ENCODE assay signal across 22 cellular contexts in the genomic region with DNA sequence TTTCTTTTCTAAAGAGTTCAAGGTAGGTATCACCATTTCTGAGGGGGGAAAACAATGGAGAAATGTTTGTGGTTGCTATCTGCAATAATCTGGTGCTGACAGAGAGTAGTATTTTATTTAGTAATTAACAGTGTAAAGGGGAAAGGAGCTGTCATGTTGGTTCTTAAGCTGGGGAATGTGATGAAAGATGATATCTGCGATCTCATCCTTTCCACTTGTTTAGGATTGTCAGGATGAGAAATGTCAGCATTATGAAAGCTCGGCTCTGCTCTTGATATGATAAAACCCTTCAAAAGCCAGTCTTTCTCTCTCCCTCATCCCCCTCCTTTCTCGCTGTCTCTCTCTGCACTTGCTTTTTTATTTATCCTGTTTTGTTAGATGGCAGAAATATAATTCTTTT.
"Had no signal": no experiment of that assay in that cellular context is flagged by ENCODE, and none has a peak within 500 bp of the region (broad histone marks: within the 10 kb centered on the region; RNA-seq: fewer than 3 reads in every experiment).

No MANE protein-coding gene starts in this region.

- DNase-seq: activated gamma-delta T cell treated with Interleukin-2 at 50 U/mL for 16 hours; activated T-cell treated with anti-CD3 and anti-CD28 coated beads, Interleukin-2, amount 50 U/mL, for 1 hour; aorta; effector CD8-positive, alpha-beta T cell; foreskin melanocyte; hippocampal formation; kidney glomerular epithelial cell; left ventricle myocardium inferior; naive thymus-derived CD4-positive, alpha-beta T cell; spleen; stimulated activated CD4-positive, alpha-beta T cell treated with anti-CD3 and anti-CD28 coated beads, Interleukin-4, amount 100 ng/mL, for 1 hour; stimulated activated naive CD4-positive, alpha-beta T cell treated with Interleukin-2 at 50 U/mL for 16 hours; T1000 had no signal

- H3K9ac ChIP-seq: neural progenitor cell had no signal

- H3K36me3 Mint-ChIP-seq: activated naive CD4-positive, alpha-beta T cell treated with anti-CD3 and anti-CD28 coated beads, Interleukin-2, amount 50 U/mL, for 72 hours; brain; naive thymus-derived CD4-positive, alpha-beta T cell; neural progenitor cell; type B pancreatic cell; WTC11 had no signal

- H3K27me3 ChIP-seq: neural progenitor cell, right atrium auricular region had no signal

- H3K36me3 ChIP-seq: left ventricle myocardium inferior, neural progenitor cell, right atrium auricular region, spleen, thoracic aorta had no signal

- H3K27ac ChIP-seq: left ventricle myocardium inferior, neural progenitor cell, right atrium auricular region, spleen, thoracic aorta had no signal

- H3K4me3 ChIP-seq: left ventricle myocardium inferior, neural progenitor cell, right atrium auricular region, spleen, thoracic aorta had no signal

- H3K27ac Mint-ChIP-seq: activated naive CD4-positive, alpha-beta T cell treated with anti-CD3 and anti-CD28 coated beads, Interleukin-2, amount 50 U/mL, for 72 hours; dendritic cell treated with granulocyte-macrophage colony-stimulating factor and Interleukin-4, amounts not matched to agents 40 ng/mL and 50 ng/mL, for 4 days; naive thymus-derived CD4-positive, alpha-beta T cell; neural progenitor cell; progenitor cell of endocrine pancreas; type B pancreatic cell; WTC11 had no signal

- H3K4me1 ChIP-seq: right atrium auricular region, spleen had no signal

- H3K4me3 Mint-ChIP-seq: dendritic cell treated with granulocyte-macrophage colony-stimulating factor and Interleukin-4, amounts not matched to agents 40 ng/mL and 50 ng/mL, for 4 days; naive thymus-derived CD4-positive, alpha-beta T cell; neural progenitor cell; type B pancreatic cell; WTC11 had no signal

- H3K9me3 Mint-ChIP-seq: activated naive CD4-positive, alpha-beta T cell treated with anti-CD3 and anti-CD28 coated beads, Interleukin-2, amount 50 U/mL, for 72 hours; dendritic cell treated with granulocyte-macrophage colony-stimulating factor and Interleukin-4, amounts not matched to agents 40 ng/mL and 50 ng/mL, for 4 days; neural progenitor cell; type B pancreatic cell; WTC11 had no signal

- H3K9me3 ChIP-seq: left ventricle myocardium inferior, right atrium auricular region, spleen, thoracic aorta had no signal
